Comparison of ENCODE assay signal across 25 cellular contexts in the genomic region with DNA sequence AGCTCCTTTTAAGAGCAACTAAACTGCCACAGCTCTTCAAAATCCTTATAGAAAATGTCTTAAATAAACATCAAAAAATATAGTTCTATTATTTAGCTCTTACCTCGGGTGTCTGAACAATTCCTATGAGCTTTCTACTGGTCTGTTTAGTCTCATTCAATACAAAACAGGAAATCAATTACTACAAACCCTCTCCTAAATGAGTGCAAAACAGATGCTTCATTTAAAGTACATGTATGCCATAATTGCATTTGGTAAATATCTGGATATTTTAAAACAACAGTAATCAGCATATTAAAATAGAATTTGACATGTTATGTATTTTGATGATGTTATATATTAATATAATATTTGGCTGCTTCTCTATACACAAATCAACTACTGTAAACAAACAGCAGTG.
"Had no signal": no experiment of that assay in that cellular context is flagged by ENCODE, and none has a peak within 500 bp of the region (broad histone marks: within the 10 kb centered on the region; RNA-seq: fewer than 3 reads in every experiment).

No MANE protein-coding gene starts in this region.

- H2AFZ ChIP-seq: neural progenitor cell, parathyroid adenoma had no signal

- H3K4me1 ChIP-seq: neural progenitor cell, parathyroid adenoma, psoas muscle, right lobe of liver, stomach, thyroid gland, tibial nerve, upper lobe of left lung, vagina had no signal

- H3K4me2 ChIP-seq: neural progenitor cell had no signal

- H3K79me2 ChIP-seq: parathyroid adenoma had no signal

- H3K9ac ChIP-seq: neural progenitor cell, parathyroid adenoma had no signal

- H3K27me3 ChIP-seq: neural progenitor cell, ovary, right lobe of liver, sigmoid colon, stomach, thyroid gland, tibial nerve, upper lobe of left lung, vagina had no signal

- ATAC-seq: natural killer cell; psoas muscle; right cardiac atrium; right lobe of liver; stimulated activated effector memory CD8-positive, alpha-beta T cell treated with anti-CD3 and anti-CD28 coated beads, Interleukin-12 subunit alpha, Interleukin-12 subunit beta, amount 100 ng/mL, for 72 hours; stimulated activated naive B cell treated with anti-CD40 and anti-IgM and Interleukin-4, amounts not matched to agents 10 μg/mL and 1 μg/mL and 100 μg/mL, for 72 hours had no signal

- DNase-seq: natural killer cell; occipital lobe; ovary; posterior cingulate gyrus; psoas muscle; right cardiac atrium; right lobe of liver; sigmoid colon; small intestine; stimulated activated CD4-positive, alpha-beta T cell treated with anti-CD3 and anti-CD28 coated beads, Interleukin-15, amount 100 ng/mL, for 24 hours; stimulated activated CD4-positive, alpha-beta T cell treated with anti-CD3 and anti-CD28 coated beads, Interleukin-2, amount 100 ng/mL, for 24 hours; stimulated activated CD4-positive, alpha-beta T cell treated with anti-CD3 and anti-CD28 coated beads, Interleukin-2, amount 100 ng/mL, for 48 hours; stimulated activated CD4-positive, alpha-beta T cell treated with anti-CD3 and anti-CD28 coated beads, Interleukin-4, amount 100 ng/mL, for 24 hours; stimulated activated naive B cell treated with anti-CD40 and anti-IgM and Interleukin-4, amounts not matched to agents 10 μg/mL and 1 μg/mL and 100 μg/mL, for 72 hours; stimulated activated naive CD4-positive, alpha-beta T cell treated with Interleukin-2 at 50 U/mL for 16 hours; stomach; thyroid gland; trophoblast cell; upper lobe of left lung had no signal

- H3K9me3 ChIP-seq: ovary, psoas muscle, right lobe of liver, sigmoid colon, stomach, thoracic aorta, thyroid gland, tibial nerve, upper lobe of left lung, vagina had no signal

- H3K27ac ChIP-seq: neural progenitor cell, ovary, parathyroid adenoma, psoas muscle, right lobe of liver, sigmoid colon, stomach, thoracic aorta, thyroid gland, tibial nerve, upper lobe of left lung, vagina had no signal

- H3K4me3 ChIP-seq: neural progenitor cell, ovary, psoas muscle, right lobe of liver, sigmoid colon, stomach, thoracic aorta, thyroid gland, tibial nerve, upper lobe of left lung, vagina had no signal

- H3K36me3 ChIP-seq: neural progenitor cell, ovary, right lobe of liver, sigmoid colon, stomach, thoracic aorta, thyroid gland, tibial nerve, upper lobe of left lung, vagina had no signal
